Comparison of ENCODE assay signal across 8 cellular contexts in genomic region chr7:44750921-44751571, GRCh38. TPM values are rescaled to one million over a fixed set of nuclear protein-coding genes. Genes with fewer than 3 reads are reported as not detected.
A peak's percentile ranks its signal among the peaks of the same experiment; 100 is the strongest.
DNase-seq lines count a peak whose midpoint lies in the region; ATAC-seq, FAIRE-seq and TF ChIP-seq lines count a peak whose summit lies in the region.

No MANE protein-coding gene starts in this region.

- H3K9me3 ChIP-seq in DOHH2 (ENCODE audit: control insufficient read depth, insufficient read depth, low read length) (no peaks in the 10 kb centered on the region), left lung (no peaks in the 10 kb centered on the region)

- H3K4me2 ChIP-seq in DOHH2 (ENCODE audit: low read length): peak overlapping the region; percentile 82

- POLR2A ChIA-PET in activated CD8-positive, alpha-beta T cell treated with anti-CD3 and anti-CD28 coated beads for 36 hours (lab: Charles Lee): interaction anchor here (0.9 to 3.2 kb wide), 10 partner anchors 13 to 145 kb away, joined by 3 to 18 read pairs (median 6); partner anchors contain the start of genes H2AZ2, OGDH and PPIA

- H4K20me1 ChIP-seq in DOHH2 (ENCODE audit: control insufficient read depth, insufficient read depth, low read depth, low read length): peaks cover 39% of the 10 kb centered on the region; the same call in 1 of the 2 replicates

- peak overlapping the region; percentile 83 for H3K4me3 Mint-ChIP-seq in activated CD8-positive, alpha-beta T cell treated with anti-CD3 and anti-CD28 coated beads for 36 hours

- H3K27me3 Mint-ChIP-seq in activated CD8-positive, alpha-beta T cell treated with anti-CD3 and anti-CD28 coated beads for 36 hours: no peaks in the 10 kb centered on the region

- peak overlapping the region; percentile 82 for H3K27ac Mint-ChIP-seq in activated CD8-positive, alpha-beta T cell treated with anti-CD3 and anti-CD28 coated beads for 36 hours

- no peaks in the 10 kb centered on the region for H3K9me2 ChIP-seq in DOHH2 (replicated peaks; ENCODE audit: control insufficient read depth, low read length)

- DNase-seq in activated CD8-positive, alpha-beta T cell treated with anti-CD3 and anti-CD28 coated beads for 36 hours: peak; percentile 74
- no peak for DNase-seq in left lung
- DNase-seq in islet precursor cell: no peak
- no peak for DNase-seq in frontal cortex (ENCODE audit: low spot score in 2 of 2)
- no peak for DNase-seq in hippocampal formation (lab: John Stamatoyannopoulos, UW)

- peaks cover 27% of the 10 kb centered on the region for H3K36me3 ChIP-seq in DOHH2 (ENCODE audit: control insufficient read depth, low read length)
- no peaks in the 10 kb centered on the region for H3K36me3 ChIP-seq in left lung

- H3F3A ChIP-seq in DOHH2 (ENCODE audit: control insufficient read depth, insufficient read depth): peaks cover 4% of the 10 kb centered on the region; the same call in 1 of the 2 replicates

- H3K27me3 ChIP-seq in DOHH2 (ENCODE audit: control insufficient read depth, low read length) (no peaks in the 10 kb centered on the region), left lung (no peaks in the 10 kb centered on the region)

- ATAC-seq in GM19467 (IDR thresholded peaks at IDR 0.05; ENCODE audit: unreplicated experiment) (peak; percentile 49), HG03558 (IDR thresholded peaks at IDR 0.05; ENCODE audit: extremely low read depth, unreplicated experiment) (peak; percentile 55), left lung (no peak)
- peak; percentile 32 for ATAC-seq in activated CD8-positive, alpha-beta T cell treated with anti-CD3 and anti-CD28 coated beads for 36 hours

- TF ChIP-seq CTCF in DOHH2 (IDR thresholded peaks at IDR 0.05; ENCODE audit: low read depth, low read length, poor library complexity, severe bottlenecking) (no peak), left lung (IDR thresholded peaks at IDR 0.05) (no peak)
- TF ChIP-seq CTCF in activated CD8-positive, alpha-beta T cell treated with anti-CD3 and anti-CD28 coated beads for 36 hours (IDR thresholded peaks at IDR 0.05): no peak

- intact Hi-C loops in activated CD8-positive, alpha-beta T cell treated with anti-CD3 and anti-CD28 coated beads for 36 hours (cut with micrococcal nuclease): loop anchor here (10.0 kb wide), 1 partner anchor 166 kb away; the partner anchor contains the start of gene TMED4
- intact Hi-C loops in left lung (cut with DNase I): no loop called here

- H3K4me1 Mint-ChIP-seq in activated CD8-positive, alpha-beta T cell treated with anti-CD3 and anti-CD28 coated beads for 36 hours (ENCODE audit: low read depth): peaks cover 44% of the 10 kb centered on the region

- H3K9me3 Mint-ChIP-seq in activated CD8-positive, alpha-beta T cell treated with anti-CD3 and anti-CD28 coated beads for 36 hours: no peaks in the 10 kb centered on the region

- H3K27ac ChIP-seq in DOHH2 (ENCODE audit: low read depth, low read length) (0 out of 2 replicates have a peak overlapping the region, but pooled peaks have one; percentile 16), left lung (peak overlapping the region; percentile 7 to 39)

- H3K79me2 ChIP-seq in DOHH2 (ENCODE audit: control insufficient read depth, low read length): peaks cover 69% of the 10 kb centered on the region

- peak overlapping the region; percentile 89 for H3K4me3 ChIP-seq in DOHH2 (ENCODE audit: low read length)
- peak overlapping the region in 1 of 2 donors; percentile 89 for H3K4me3 ChIP-seq in left lung

- CTCF ChIA-PET in activated CD8-positive, alpha-beta T cell treated with anti-CD3 and anti-CD28 coated beads for 36 hours (lab: Charles Lee): interaction anchor here (0.9 to 1.3 kb wide), 6 partner anchors 97 to 385 kb away, joined by 3 to 5 read pairs (median 3); partner anchors contain the start of genes DDX56 and H2AZ2

- FAIRE-seq in frontal cortex (lab: Jason Lieb, UNC): no peak

- H3K36me3 Mint-ChIP-seq in activated CD8-positive, alpha-beta T cell treated with anti-CD3 and anti-CD28 coated beads for 36 hours (ENCODE audit: low read depth): peaks cover 24% of the 10 kb centered on the region

- H3K4me1 ChIP-seq in DOHH2 (ENCODE audit: control insufficient read depth, low read length): peaks cover 56% of the 10 kb centered on the region
- H3K4me1 ChIP-seq in left lung: peaks cover 34 to 57% of the 10 kb centered on the region in 2 donors

RNA-seq across cellular contexts. Expression of gene ZMIZ2, which starts 2.4 kb away (rescaled TPM):
- total RNA-seq in activated CD8-positive, alpha-beta T cell treated with anti-CD3 and anti-CD28 coated beads for 36 hours: 100 to 1,000 TPM; 131 to 134 TPM
- total RNA-seq in left lung (10 to 100 TPM; 94.5 to 96.1 TPM), frontal cortex (9.8 TPM)

RNA-seq across cellular contexts. Expression of gene PPIA, which starts 45.4 kb away (rescaled TPM):
- total RNA-seq in activated CD8-positive, alpha-beta T cell treated with anti-CD3 and anti-CD28 coated beads for 36 hours: 1,000 to 10,000 TPM; 2,824 to 2,882 TPM
- total RNA-seq in left lung (1,000 to 10,000 TPM; 1,404 to 1,630 TPM), frontal cortex (518 TPM)
